Comparison of ENCODE assay signal across 19 cellular contexts in genomic region chrX:118739577-118739976, GRCh38. TPM values are rescaled to one million over a fixed set of nuclear protein-coding genes. Genes with fewer than 3 reads are reported as not detected.
DNase-seq lines count a peak whose midpoint lies in the region; ATAC-seq and TF ChIP-seq lines count a peak whose summit lies in the region.
"Had no signal": no experiment of that assay in that cellular context is flagged by ENCODE, and none has a peak within 500 bp of the region (broad histone marks: within the 10 kb centered on the region; RNA-seq: fewer than 3 reads in every experiment).

No MANE protein-coding gene starts in this region.

- H2AFZ ChIP-seq in mammary epithelial cell (ENCODE audit: low read depth, low read length), result no peak overlapping the region

- H3K27ac Mint-ChIP-seq in CD14-positive monocyte (peak overlapping the region in 4 of 7 donors; percentile 37 to 64 (median 44)), nephron progenitor cell (peak overlapping the region; percentile 16)
- peak overlapping the region; percentile 81 for H3K27ac Mint-ChIP-seq in stimulated activated naive B cell treated with anti-CD40 and anti-IgM and Interleukin-4, amounts not matched to agents 10 μg/mL and 1 μg/mL and 100 μg/mL, for 72 hours
- H3K27ac Mint-ChIP-seq: CD8-positive, alpha-beta T cell; HFFc6 had no signal

- intact Hi-C loops in CD14-positive monocyte (cut with micrococcal nuclease), result no loop called here
- intact Hi-C loops in esophagus muscularis mucosa (cut with DNase I), result no loop called here
- intact Hi-C loops in mammary epithelial cell (cut with micrococcal nuclease), result no loop called here

- peaks cover 21 to 22% of the 10 kb centered on the region in 2 donors for H3K36me3 Mint-ChIP-seq in CD14-positive monocyte
- H3K36me3 Mint-ChIP-seq in nephron progenitor cell (ENCODE audit: low read depth), result peaks cover 48% of the 10 kb centered on the region
- H3K36me3 Mint-ChIP-seq in stimulated activated naive B cell treated with anti-CD40 and anti-IgM and Interleukin-4, amounts not matched to agents 10 μg/mL and 1 μg/mL and 100 μg/mL, for 72 hours, result peaks cover 28 to 48% of the 10 kb centered on the region in 2 donors
- H3K36me3 Mint-ChIP-seq: CD8-positive, alpha-beta T cell had no signal

- H3K4me3 ChIP-seq in esophagus muscularis mucosa, result no peak overlapping the region
- H3K4me3 ChIP-seq in mammary epithelial cell (replicated peaks in 1 of 3; ENCODE audit: insufficient read depth in 1 of 3, low read depth in 2 of 3, low read length in 3 of 3), result no peak overlapping the region
- H3K4me3 ChIP-seq: A549 had no signal

- peak overlapping the region in 3 of 4 donors; percentile 35 to 48 (median 36) for H3K27ac ChIP-seq in esophagus muscularis mucosa (replicated peaks in 1 of 4)
- H3K27ac ChIP-seq in mammary epithelial cell (ENCODE audit: insufficient read depth, low read depth, low read length), result no peak overlapping the region
- H3K27ac ChIP-seq: 22Rv1, C4-2B, HL-60 had no signal

- CTCF ChIA-PET in mammary epithelial cell (lab: Charles Lee; ENCODE audit: low non-redundant PET), result no interaction called here

- peaks cover 0 to 12% (median 0%) of the 10 kb centered on the region in 7 donors for H3K9me3 Mint-ChIP-seq in CD14-positive monocyte
- H3K9me3 Mint-ChIP-seq in nephron progenitor cell, result peaks cover 61% of the 10 kb centered on the region
- peaks cover 8% of the 10 kb centered on the region in 2 donors for H3K9me3 Mint-ChIP-seq in stimulated activated naive B cell treated with anti-CD40 and anti-IgM and Interleukin-4, amounts not matched to agents 10 μg/mL and 1 μg/mL and 100 μg/mL, for 72 hours
- H3K9me3 Mint-ChIP-seq: CD8-positive, alpha-beta T cell; HFFc6 had no signal

- peaks cover 0 to 46% (median 30%) of the 10 kb centered on the region in 4 donors for H3K4me1 ChIP-seq in esophagus muscularis mucosa
- peaks cover 7% of the 10 kb centered on the region for H3K4me1 ChIP-seq in mammary epithelial cell (ENCODE audit: insufficient read depth, low read length)

- no peaks in the 10 kb centered on the region for H4K20me1 ChIP-seq in mammary epithelial cell (ENCODE audit: insufficient read depth, low read length)

- dilution Hi-C loops in mammary epithelial cell (cut with HindIII; ENCODE audit: low sequenced_read_pairs), result no loop called here

- TF ChIP-seq POLR2A in esophagus muscularis mucosa (IDR thresholded peaks at IDR 0.05; ENCODE audit: low read depth), result no peak

- H3K4me2 ChIP-seq in mammary epithelial cell (ENCODE audit: insufficient read depth, low read depth, low read length), result no peak overlapping the region
- H3K4me2 ChIP-seq: A549 had no signal

- peaks cover 3% of the 10 kb centered on the region for H3K79me2 ChIP-seq in mammary epithelial cell (ENCODE audit: insufficient read depth, low read length)

- H3K27me3 ChIP-seq in esophagus muscularis mucosa (no peaks in the 10 kb centered on the region), mammary epithelial cell (ENCODE audit: insufficient read depth, low read length) (no peaks in the 10 kb centered on the region)

- in situ Hi-C loops in mammary epithelial cell (cut with MboI; ENCODE audit: low sequenced_read_pairs in 2 of 2), result no loop called here

- DNase-seq in CD14-positive monocyte (ENCODE audit: low spot score), result no peak
- no peak for DNase-seq in esophagus muscularis mucosa (ENCODE audit: extremely low spot score)
- no peak for DNase-seq in nephron progenitor cell
- DNase-seq in stimulated activated naive B cell treated with anti-CD40 and anti-IgM and Interleukin-4, amounts not matched to agents 10 μg/mL and 1 μg/mL and 100 μg/mL, for 72 hours, result no peak
- no peak for DNase-seq in SIG-M5 (lab: John Stamatoyannopoulos, UW)
- DNase-seq in mammary epithelial cell, result no peak
- DNase-seq in NCI-H82 treated with DMSO at 0.1 percent for 48 hours (lab: John Stamatoyannopoulos, UW; ENCODE audit: unreplicated experiment), result no peak
- DNase-seq: AML-193; Calu3; CD8-positive, alpha-beta T cell; DMS79 treated with DMSO at 0.1 percent for 48 hours; GF-D8; GOT3; H7; HFFc6 had no signal

- H3K4me3 Mint-ChIP-seq in CD14-positive monocyte (no peak overlapping the region), nephron progenitor cell (no peak overlapping the region)
- H3K4me3 Mint-ChIP-seq in stimulated activated naive B cell treated with anti-CD40 and anti-IgM and Interleukin-4, amounts not matched to agents 10 μg/mL and 1 μg/mL and 100 μg/mL, for 72 hours, result peak overlapping the region; percentile 17 to 43
- H3K4me3 Mint-ChIP-seq: CD8-positive, alpha-beta T cell; HFFc6 had no signal

- peaks cover 28% of the 10 kb centered on the region for H3K4me1 Mint-ChIP-seq in CD14-positive monocyte
- peaks cover 9% of the 10 kb centered on the region for H3K4me1 Mint-ChIP-seq in nephron progenitor cell
- H3K4me1 Mint-ChIP-seq in stimulated activated naive B cell treated with anti-CD40 and anti-IgM and Interleukin-4, amounts not matched to agents 10 μg/mL and 1 μg/mL and 100 μg/mL, for 72 hours, result peaks cover 17 to 48% of the 10 kb centered on the region in 2 donors

- TF ChIP-seq CTCF in CD14-positive monocyte (IDR thresholded peaks at IDR 0.05) (no peak), esophagus muscularis mucosa (IDR thresholded peaks at IDR 0.05) (no peak), nephron progenitor cell (IDR thresholded peaks at IDR 0.05) (no peak), mammary epithelial cell (conservative IDR thresholded peaks at IDR 0.05 in 1 of 2, IDR thresholded peaks at IDR 0.05 in 1 of 2; ENCODE audit: extremely low read depth in 1 of 2, insufficient read depth in 1 of 2, low read depth in 1 of 2, low read length in 2 of 2) (no peak)

- no peaks in the 10 kb centered on the region for H3K9me3 ChIP-seq in esophagus muscularis mucosa
- H3K9me3 ChIP-seq in mammary epithelial cell (replicated peaks; ENCODE audit: insufficient read depth, low read length), result peaks cover 4% of the 10 kb centered on the region
- H3K9me3 ChIP-seq: A549 had no signal

- H3K27me3 Mint-ChIP-seq in CD14-positive monocyte (ENCODE audit: low read depth in 3 of 3) (peaks cover 0 to 8% (median 0%) of the 10 kb centered on the region in 3 donors), nephron progenitor cell (ENCODE audit: low read depth, poor library complexity) (no peaks in the 10 kb centered on the region)
- H3K27me3 Mint-ChIP-seq in stimulated activated naive B cell treated with anti-CD40 and anti-IgM and Interleukin-4, amounts not matched to agents 10 μg/mL and 1 μg/mL and 100 μg/mL, for 72 hours, result no peaks in the 10 kb centered on the region

- BruUV-seq in mammary epithelial cell (replicated peaks; lab: Mats Ljungman, UMichigan), result no TSS peak

- no peak for TF ChIP-seq EP300 in esophagus muscularis mucosa (IDR thresholded peaks at IDR 0.05)

- peak; percentile 54 to 61 for ATAC-seq in stimulated activated naive B cell treated with anti-CD40 and anti-IgM and Interleukin-4, amounts not matched to agents 10 μg/mL and 1 μg/mL and 100 μg/mL, for 72 hours (replicated peaks)
- ATAC-seq: A549; CD8-positive, alpha-beta T cell had no signal

- no peaks in the 10 kb centered on the region for H3K36me3 ChIP-seq in esophagus muscularis mucosa
- no peaks in the 10 kb centered on the region for H3K36me3 ChIP-seq in mammary epithelial cell (ENCODE audit: insufficient read depth, low read length)

- no peak overlapping the region for H3K9ac ChIP-seq in mammary epithelial cell (ENCODE audit: insufficient read depth, low read length)

RNA-seq across cellular contexts. Expression of gene IL13RA1, which starts 12.2 kb away (rescaled TPM):
- polyA plus RNA-seq in CD14-positive monocyte, result 10 to 100 TPM; 72.6 to 74.6 TPM
- 100 to 1,000 TPM in 1 of 4 donors, 10 to 100 TPM in 3; 53.1 to 101 (median 85.2) TPM for total RNA-seq in esophagus muscularis mucosa
- total RNA-seq in mammary epithelial cell, result 10 to 100 TPM; 36.0 to 56.8 TPM
- polyA plus RNA-seq in mammary epithelial cell, result 12.7 TPM
- 13.7 TPM for polyA minus RNA-seq in mammary epithelial cell

Comparison
In these comparisons a context has a peak if more than half of its experiments do, and no peak if none do; other contexts are left out.
1. H3K27ac Mint-ChIP-seq: peak in every context shown above with its lines; median percentile 81 in stimulated activated naive B cell treated with anti-CD40 and anti-IgM and Interleukin-4, amounts not matched to agents 10 μg/mL and 1 μg/mL and 100 μg/mL, for 72 hours; 44 in CD14-positive monocyte; 16 in nephron progenitor cell.
2. H3K4me3 Mint-ChIP-seq: peak in stimulated activated naive B cell treated with anti-CD40 and anti-IgM and Interleukin-4, amounts not matched to agents 10 μg/mL and 1 μg/mL and 100 μg/mL, for 72 hours (2 of 2); none in CD14-positive monocyte (0 of 2) and nephron progenitor cell (single experiment).